Comparison of ENCODE assay signal across 1 cellular context in genomic region chr7:130881091-130881798, GRCh38.
TF ChIP-seq lines count a peak whose summit lies in the region.

No MANE protein-coding gene starts in this region.

TF ChIP-seq in IMR-90, 13 proteins besides CTCF, POLR2A, EP300 and RAD21 (continued from another document):
- no peak for TF ChIP-seq USF2 (IDR thresholded peaks at IDR 0.05; ENCODE audit: low read depth, low read length)
- TF ChIP-seq MAZ (IDR thresholded peaks at IDR 0.05; ENCODE audit: borderline replicate concordance, low read depth, low read length), result no peak
- no peak for TF ChIP-seq SMC3 (IDR thresholded peaks at IDR 0.05; ENCODE audit: low read depth, low read length)
- TF ChIP-seq BHLHE40 (IDR thresholded peaks at IDR 0.05; ENCODE audit: low read depth, low read length), result no peak
- TF ChIP-seq MXI1 (IDR thresholded peaks at IDR 0.05; ENCODE audit: borderline replicate concordance, low read depth, low read length), result no peak
- no peak for TF ChIP-seq MAFK (IDR thresholded peaks at IDR 0.05; ENCODE audit: low read depth, low read length)
- no peak for TF ChIP-seq RFX5 (IDR thresholded peaks at IDR 0.05; ENCODE audit: low read depth, low read length)
